In genomic region chr18:64073956-64074355, GRCh38 we compare ENCODE assay signal across 28 cellular contexts.
"Had no signal": no experiment of that assay in that cellular context is flagged by ENCODE, and none has a peak within 500 bp of the region (broad histone marks: within the 10 kb centered on the region; RNA-seq: fewer than 3 reads in every experiment).

No MANE protein-coding gene starts in this region.

- H3K27me3 Mint-ChIP-seq: natural killer cell treated with Interleukin-12 subunit alpha and Interleukin-12 subunit beta and Interleukin-15 and Interleukin-18, amount 100 ng/mL, for 72 hours; progenitor cell of endocrine pancreas had no signal

- H3K27ac Mint-ChIP-seq: natural killer cell treated with Interleukin-12 subunit alpha and Interleukin-12 subunit beta and Interleukin-15 and Interleukin-18, amount 100 ng/mL, for 72 hours; progenitor cell of endocrine pancreas; stimulated activated effector memory CD8-positive, alpha-beta T cell treated with anti-CD3 and anti-CD28 coated beads, Interleukin-12 subunit alpha, Interleukin-12 subunit beta, amount 100 ng/mL, for 72 hours; stimulated activated naive B cell treated with anti-CD40 and anti-IgM and Interleukin-4, amounts not matched to agents 10 μg/mL and 1 μg/mL and 100 μg/mL, for 72 hours; stimulated activated naive CD8-positive, alpha-beta T cell treated with anti-CD3 and anti-CD28 coated beads, Interleukin-15, Interleukin-2, amounts not matched to agents 100 ng/mL and 50 ng/mL, for 24 hours had no signal

- H3K4me1 Mint-ChIP-seq: nephron progenitor cell; neural crest cell; stimulated activated effector memory CD8-positive, alpha-beta T cell treated with anti-CD3 and anti-CD28 coated beads, Interleukin-12 subunit alpha, Interleukin-12 subunit beta, amount 100 ng/mL, for 72 hours; stimulated activated naive B cell treated with anti-CD40 and anti-IgM and Interleukin-4, amounts not matched to agents 10 μg/mL and 1 μg/mL and 100 μg/mL, for 72 hours had no signal

- H3K4me3 ChIP-seq: ovary, psoas muscle, right lobe of liver, sigmoid colon, stomach, thoracic aorta, thyroid gland, tibial nerve, upper lobe of left lung, vagina had no signal

- H3K36me3 Mint-ChIP-seq: stimulated activated effector memory CD8-positive, alpha-beta T cell treated with anti-CD3 and anti-CD28 coated beads, Interleukin-12 subunit alpha, Interleukin-12 subunit beta, amount 100 ng/mL, for 72 hours had no signal

- FAIRE-seq: small intestine, urothelium cell line had no signal

- H3K4me3 Mint-ChIP-seq: natural killer cell treated with Interleukin-12 subunit alpha and Interleukin-12 subunit beta and Interleukin-15 and Interleukin-18, amount 100 ng/mL, for 72 hours; nephron progenitor cell; neural crest cell; stimulated activated effector memory CD8-positive, alpha-beta T cell treated with anti-CD3 and anti-CD28 coated beads, Interleukin-12 subunit alpha, Interleukin-12 subunit beta, amount 100 ng/mL, for 72 hours; stimulated activated naive B cell treated with anti-CD40 and anti-IgM and Interleukin-4, amounts not matched to agents 10 μg/mL and 1 μg/mL and 100 μg/mL, for 72 hours; stimulated activated naive CD8-positive, alpha-beta T cell treated with anti-CD3 and anti-CD28 coated beads, Interleukin-15, Interleukin-2, amounts not matched to agents 100 ng/mL and 50 ng/mL, for 24 hours had no signal

- ATAC-seq: natural killer cell treated with Interleukin-12 subunit alpha and Interleukin-12 subunit beta and Interleukin-15 and Interleukin-18, amount 100 ng/mL, for 72 hours; psoas muscle; right cardiac atrium; right lobe of liver; stimulated activated effector memory CD8-positive, alpha-beta T cell treated with anti-CD3 and anti-CD28 coated beads, Interleukin-12 subunit alpha, Interleukin-12 subunit beta, amount 100 ng/mL, for 72 hours; stimulated activated naive B cell treated with anti-CD40 and anti-IgM and Interleukin-4, amounts not matched to agents 10 μg/mL and 1 μg/mL and 100 μg/mL, for 72 hours had no signal

- DNase-seq: nephron progenitor cell; nucleus accumbens; ovary; posterior cingulate gyrus; psoas muscle; right lobe of liver; sigmoid colon; small intestine; stimulated activated CD4-positive, alpha-beta T cell treated with anti-CD3 and anti-CD28 coated beads, Interleukin-15, amount 100 ng/mL, for 24 hours; stimulated activated CD4-positive, alpha-beta T cell treated with anti-CD3 and anti-CD28 coated beads, Interleukin-2, amount 100 ng/mL, for 24 hours; stimulated activated CD4-positive, alpha-beta T cell treated with anti-CD3 and anti-CD28 coated beads, Interleukin-2, amount 100 ng/mL, for 48 hours; stimulated activated CD4-positive, alpha-beta T cell treated with anti-CD3 and anti-CD28 coated beads, Interleukin-4, amount 100 ng/mL, for 24 hours; stimulated activated naive B cell treated with anti-CD40 and anti-IgM and Interleukin-4, amounts not matched to agents 10 μg/mL and 1 μg/mL and 100 μg/mL, for 72 hours; stimulated activated naive CD4-positive, alpha-beta T cell treated with Interleukin-2 at 50 U/mL for 16 hours; stomach; thyroid gland; trophoblast cell; upper lobe of left lung had no signal
